ENCODE assay signal across 10 cellular contexts in genomic region chr12:77746108-77746507, GRCh38.
DNase-seq lines count a peak whose midpoint lies in the region; ATAC-seq and TF ChIP-seq lines count a peak whose summit lies in the region.
"Had no signal": no experiment of that assay in that cellular context is flagged by ENCODE, and none has a peak within 500 bp of the region (broad histone marks: within the 10 kb centered on the region; RNA-seq: fewer than 3 reads in every experiment).

No MANE protein-coding gene starts in this region.

- peak; percentile 100 for ATAC-seq in HG03095 (IDR thresholded peaks at IDR 0.05; ENCODE audit: unreplicated experiment)
- peak; percentile 27 to 33 for ATAC-seq in lower lobe of right lung

- TF ChIP-seq POLR2A in Peyer's patch (IDR thresholded peaks at IDR 0.05), result no peak

- H3K9me3 ChIP-seq in lower lobe of right lung, result no peaks in the 10 kb centered on the region
- H3K9me3 ChIP-seq in Peyer's patch, result no peaks in the 10 kb centered on the region
- H3K9me3 ChIP-seq: SJSA1 had no signal

- H3K27me3 ChIP-seq in lower lobe of right lung (ENCODE audit: low read depth) (no peaks in the 10 kb centered on the region), Peyer's patch (no peaks in the 10 kb centered on the region)
- H3K27me3 ChIP-seq: SJSA1 had no signal

- H3K27ac ChIP-seq in lower lobe of right lung (no peak overlapping the region), substantia nigra (ENCODE audit: low read depth, low read length, poor library complexity, severe bottlenecking) (no peak overlapping the region), Peyer's patch (no peak overlapping the region)
- H3K27ac ChIP-seq: SJSA1 had no signal

- H3K4me1 ChIP-seq in lower lobe of right lung (no peaks in the 10 kb centered on the region), Peyer's patch (no peaks in the 10 kb centered on the region)
- H3K4me1 ChIP-seq: SJSA1 had no signal

- intact Hi-C loops in lower lobe of right lung (cut with DNase I), result no loop called here

- H3K36me3 ChIP-seq in lower lobe of right lung, result no peaks in the 10 kb centered on the region
- H3K36me3 ChIP-seq in Peyer's patch, result no peaks in the 10 kb centered on the region
- H3K36me3 ChIP-seq: SJSA1 had no signal

- DNase-seq in GM19238 (ENCODE audit: insufficient read length, low spot score), result peak; percentile 10
- DNase-seq in NCI-H345 (lab: John Stamatoyannopoulos, UW), result peak; percentile 96
- DNase-seq in lower lobe of right lung, result no peak
- DNase-seq in OCI-M1 (lab: John Stamatoyannopoulos, UW), result no peak
- no peak for DNase-seq in substantia nigra (lab: John Stamatoyannopoulos, UW)
- DNase-seq in effector CD8-positive, alpha-beta T cell (lab: John Stamatoyannopoulos, UW), result no peak
- DNase-seq in Peyer's patch, result no peak
- DNase-seq: left cardiac atrium had no signal

- no peak overlapping the region for H3K4me3 ChIP-seq in lower lobe of right lung
- H3K4me3 ChIP-seq in Peyer's patch, result no peak overlapping the region
- H3K4me3 ChIP-seq: SJSA1 had no signal

- TF ChIP-seq CTCF in lower lobe of right lung (IDR thresholded peaks at IDR 0.05) (no peak), Peyer's patch (IDR thresholded peaks at IDR 0.05) (no peak)

Comparison
In these comparisons a context has a peak if more than half of its experiments do, and no peak if none do; other contexts are left out.
1. DNase-seq: peak in GM19238 (single experiment) and NCI-H345 (single experiment); none in lower lobe of right lung (single experiment), OCI-M1 (single experiment), substantia nigra (0 of 49), effector CD8-positive, alpha-beta T cell (single experiment) and Peyer's patch (0 of 3).